Comparison of ENCODE assay signal across 1 cellular context in genomic region chr4:88823058-88823919, GRCh38.
A peak's percentile ranks its signal among the peaks of the same experiment; 100 is the strongest.
TF ChIP-seq lines count a peak whose summit lies in the region.

No MANE protein-coding gene starts in this region.

TF ChIP-seq in HepG2, 621 proteins besides CTCF, POLR2A, EP300 and RAD21 (continued from another document and continues in another):
- TF ChIP-seq AFF4 (CRISPR knock-in tag; IDR thresholded peaks at IDR 0.05) (no peak), DNMT3B (CRISPR knock-in tag; conservative IDR thresholded peaks at IDR 0.05) (no peak), SAP130 (CRISPR knock-in tag; IDR thresholded peaks at IDR 0.05; ENCODE audit: low read depth) (peak; percentile 78), ZNF34 (CRISPR knock-in tag; IDR thresholded peaks at IDR 0.05; ENCODE audit: borderline replicate concordance) (no peak), TFE3 (CRISPR knock-in tag; IDR thresholded peaks at IDR 0.05) (peak; percentile 10; the same call in 1 of the 2 replicates), ZNF513 (CRISPR knock-in tag; conservative IDR thresholded peaks at IDR 0.05) (no peak), TRIM22 (IDR thresholded peaks at IDR 0.05) (no peak), JUN (CRISPR knock-in tag; IDR thresholded peaks at IDR 0.05) (no peak), BRCA1 (CRISPR knock-in tag; IDR thresholded peaks at IDR 0.05) (no peak), TBX3 (IDR thresholded peaks at IDR 0.05; ENCODE audit: borderline replicate concordance) (no peak), NKX3-1 (CRISPR knock-in tag; IDR thresholded peaks at IDR 0.05) (no peak), NFATC3 (CRISPR knock-in tag; IDR thresholded peaks at IDR 0.05) (no peak), SMC3 (IDR thresholded peaks at IDR 0.05; ENCODE audit: low read length) (no peak), CEBPG (CRISPR knock-in tag; IDR thresholded peaks at IDR 0.05) (peak; percentile 39; the same call in 1 of the 2 replicates), KLF12 (CRISPR knock-in tag; IDR thresholded peaks at IDR 0.05; ENCODE audit: borderline replicate concordance) (no peak), ZBTB34 (CRISPR knock-in tag; IDR thresholded peaks at IDR 0.05) (no peak), ZNF12 (CRISPR knock-in tag; IDR thresholded peaks at IDR 0.05) (no peak), JARID2 (CRISPR knock-in tag; IDR thresholded peaks at IDR 0.05; ENCODE audit: insufficient replicate concordance) (no peak), ZNF383 (CRISPR knock-in tag; IDR thresholded peaks at IDR 0.05; ENCODE audit: borderline replicate concordance) (no peak), GLI4 (CRISPR knock-in tag; IDR thresholded peaks at IDR 0.05; ENCODE audit: borderline replicate concordance) (peak; percentile 63; the same call in 1 of the 2 replicates), ZNF580 (CRISPR knock-in tag; IDR thresholded peaks at IDR 0.05; ENCODE audit: borderline replicate concordance, low read depth) (no peak; the same call in 1 of the 2 replicates), DBP (CRISPR knock-in tag; IDR thresholded peaks at IDR 0.05; ENCODE audit: not compliant biosample characterization) (no peak), CHD2 (IDR thresholded peaks at IDR 0.05; ENCODE audit: low read depth, low read length) (no peak), KIAA2018 (CRISPR knock-in tag; IDR thresholded peaks at IDR 0.05; ENCODE audit: borderline replicate concordance) (peak; percentile 73; the same call in 1 of the 2 replicates), ZBTB2 (CRISPR knock-in tag; IDR thresholded peaks at IDR 0.05; ENCODE audit: low read depth) (no peak), ATF5 (CRISPR knock-in tag; IDR thresholded peaks at IDR 0.05; ENCODE audit: low read depth) (no peak), RARG (CRISPR knock-in tag; IDR thresholded peaks at IDR 0.05; ENCODE audit: low read depth) (no peak), DRAP1 (CRISPR knock-in tag; IDR thresholded peaks at IDR 0.05) (peak; percentile 97), ELK4 (CRISPR knock-in tag; IDR thresholded peaks at IDR 0.05; ENCODE audit: borderline replicate concordance) (no peak), ZBTB38 (CRISPR knock-in tag; IDR thresholded peaks at IDR 0.05) (no peak), SRSF1 (optimal IDR thresholded peaks at IDR 0.05; ENCODE audit: low read depth, low read length) (no peak), SIX4 (CRISPR knock-in tag; IDR thresholded peaks at IDR 0.05) (no peak), PPARG (CRISPR knock-in tag; conservative IDR thresholded peaks at IDR 0.05) (peak; percentile 86)
